ENCODE assay signal across 1 cellular context in genomic region chr2:84924173-84925106, GRCh38.
TF ChIP-seq lines count a peak whose summit lies in the region.

No MANE protein-coding gene starts in this region.

TF ChIP-seq in HEK293T, 16 proteins besides CTCF, POLR2A, EP300 and RAD21 (continued from another document):
- TF ChIP-seq ZNF384 (IDR thresholded peaks at IDR 0.05) (no peak), SP1 (IDR thresholded peaks at IDR 0.05) (no peak), CTBP1 (IDR thresholded peaks at IDR 0.05; ENCODE audit: borderline replicate concordance) (no peak), NFRKB (IDR thresholded peaks at IDR 0.05) (no peak)
